In the genomic region with DNA sequence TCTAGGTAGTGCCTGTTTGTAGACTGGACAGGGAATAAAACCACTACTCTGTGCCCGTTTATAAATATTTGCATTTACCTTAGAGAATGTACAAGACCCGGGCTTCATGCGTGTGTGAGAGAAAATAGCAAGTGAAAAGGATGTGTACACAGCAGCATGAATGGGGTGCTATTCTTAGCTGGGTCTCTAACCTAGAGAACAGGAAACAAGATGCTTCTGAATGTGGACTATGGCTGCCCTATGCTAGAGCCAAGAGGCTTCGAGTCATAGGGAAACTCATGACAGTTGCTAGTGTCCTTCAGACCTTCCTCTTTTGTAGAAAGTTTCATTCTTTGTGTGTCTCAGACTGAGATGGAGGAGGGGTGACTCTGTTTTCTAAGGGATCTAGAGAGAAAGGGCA, we compare ENCODE assay signal across 9 cellular contexts. TPM values are rescaled to one million over a fixed set of nuclear protein-coding genes. Genes with fewer than 3 reads are reported as not detected.
DNase-seq lines count a peak whose midpoint lies in the region; ATAC-seq and TF ChIP-seq lines count a peak whose summit lies in the region.
"Not testable (repeated sequence)": the region's sequence is repeated elsewhere in the genome, so short reads cannot be mapped to it uniquely, and the experiment has no call there.
"Had no signal": no experiment of that assay in that cellular context is flagged by ENCODE, and none has a peak within 500 bp of the region (broad histone marks: within the 10 kb centered on the region; RNA-seq: fewer than 3 reads in every experiment).

No MANE protein-coding gene starts in this region.

- not testable (repeated sequence) for H3K4me1 Mint-ChIP-seq in activated CD4-positive, alpha-beta T cell treated with anti-CD3 and anti-CD28 coated beads for 36 hours; stimulated activated effector memory CD8-positive, alpha-beta T cell treated with anti-CD3 and anti-CD28 coated beads, Interleukin-12 subunit alpha, Interleukin-12 subunit beta, amount 100 ng/mL, for 72 hours

- not testable (repeated sequence) for H3K27ac ChIP-seq in heart right ventricle

- H3K27ac Mint-ChIP-seq in activated CD4-positive, alpha-beta T cell treated with anti-CD3 and anti-CD28 coated beads for 36 hours; stimulated activated effector memory CD8-positive, alpha-beta T cell treated with anti-CD3 and anti-CD28 coated beads, Interleukin-12 subunit alpha, Interleukin-12 subunit beta, amount 100 ng/mL, for 72 hours: not testable (repeated sequence)

- H3K4me1 ChIP-seq in heart right ventricle, result not testable (repeated sequence)

- TF ChIP-seq POLR2A in GM18505 (IDR thresholded peaks at IDR 0.05; ENCODE audit: borderline replicate concordance, extremely low read depth, insufficient read depth, insufficient read length), result not testable (repeated sequence)

- not testable (repeated sequence) for H3K9me3 Mint-ChIP-seq in activated CD4-positive, alpha-beta T cell treated with anti-CD3 and anti-CD28 coated beads for 36 hours (ENCODE audit: low read depth); stimulated activated effector memory CD8-positive, alpha-beta T cell treated with anti-CD3 and anti-CD28 coated beads, Interleukin-12 subunit alpha, Interleukin-12 subunit beta, amount 100 ng/mL, for 72 hours

- not testable (repeated sequence) for H3K4me3 Mint-ChIP-seq in activated CD4-positive, alpha-beta T cell treated with anti-CD3 and anti-CD28 coated beads for 36 hours; stimulated activated effector memory CD8-positive, alpha-beta T cell treated with anti-CD3 and anti-CD28 coated beads, Interleukin-12 subunit alpha, Interleukin-12 subunit beta, amount 100 ng/mL, for 72 hours

- CTCF ChIA-PET in activated CD4-positive, alpha-beta T cell treated with anti-CD3 and anti-CD28 coated beads for 36 hours (lab: Charles Lee), result not testable (repeated sequence)

- not testable (repeated sequence) for TF ChIP-seq CTCF in heart right ventricle (IDR thresholded peaks at IDR 0.05)

- intact Hi-C loops in activated CD4-positive, alpha-beta T cell treated with anti-CD3 and anti-CD28 coated beads for 36 hours (cut with DNase I, micrococcal nuclease); heart right ventricle (cut with DNase I): not testable (repeated sequence)

- not testable (repeated sequence) for H3K27me3 Mint-ChIP-seq in activated CD4-positive, alpha-beta T cell treated with anti-CD3 and anti-CD28 coated beads for 36 hours

- DNase-seq in activated CD4-positive, alpha-beta T cell treated with anti-CD3 and anti-CD28 coated beads for 36 hours; heart right ventricle; stimulated activated effector memory CD8-positive, alpha-beta T cell treated with anti-CD3 and anti-CD28 coated beads, Interleukin-12 subunit alpha, Interleukin-12 subunit beta, amount 100 ng/mL, for 72 hours (ENCODE audit: low spot score in 2 of 2): not testable (repeated sequence)

- peak; percentile 96 for ATAC-seq in GM18505 (IDR thresholded peaks at IDR 0.05; ENCODE audit: unreplicated experiment)
- peak; percentile 98 for ATAC-seq in GM19372 (IDR thresholded peaks at IDR 0.05; ENCODE audit: low read depth, unreplicated experiment)
- peak; percentile 95 for ATAC-seq in GM21717 (IDR thresholded peaks at IDR 0.05; ENCODE audit: unreplicated experiment)
- peak; percentile 98 for ATAC-seq in HG02970 (IDR thresholded peaks at IDR 0.05; ENCODE audit: low FRiP score, unreplicated experiment)
- ATAC-seq in HG03378 (IDR thresholded peaks at IDR 0.05; ENCODE audit: unreplicated experiment), result peak; percentile 97
- peak; percentile 86 for ATAC-seq in activated CD4-positive, alpha-beta T cell treated with anti-CD3 and anti-CD28 coated beads for 36 hours
- ATAC-seq in heart right ventricle, result peak; percentile 39 to 87 (median 76)
- ATAC-seq in stimulated activated effector memory CD8-positive, alpha-beta T cell treated with anti-CD3 and anti-CD28 coated beads, Interleukin-12 subunit alpha, Interleukin-12 subunit beta, amount 100 ng/mL, for 72 hours, result peak; percentile 93

- not testable (repeated sequence) for H3K36me3 Mint-ChIP-seq in activated CD4-positive, alpha-beta T cell treated with anti-CD3 and anti-CD28 coated beads for 36 hours (ENCODE audit: low read depth); stimulated activated effector memory CD8-positive, alpha-beta T cell treated with anti-CD3 and anti-CD28 coated beads, Interleukin-12 subunit alpha, Interleukin-12 subunit beta, amount 100 ng/mL, for 72 hours

- not testable (repeated sequence) for H3K9me3 ChIP-seq in heart right ventricle

- H3K4me3 ChIP-seq in heart right ventricle, result not testable (repeated sequence)

- 23 to 40% methylated on average over 3 of the region's 4 CpGs for WGBS in heart right ventricle, 2 donors

- not testable (repeated sequence) for H3K36me3 ChIP-seq in heart right ventricle

- POLR2A ChIA-PET in activated CD4-positive, alpha-beta T cell treated with anti-CD3 and anti-CD28 coated beads for 36 hours (lab: Charles Lee), result not testable (repeated sequence)

- H3K27me3 ChIP-seq in heart right ventricle, result not testable (repeated sequence)

RNA-seq across cellular contexts. Expression of a gene that starts 39.9 kb away (rescaled TPM):
- total RNA-seq in activated CD4-positive, alpha-beta T cell treated with anti-CD3 and anti-CD28 coated beads for 36 hours, result 10 to 100 TPM; 14.7 to 17.8 TPM
- 10 to 100 TPM in 5 of 10 donors, 1 to 10 TPM in 5; 7.6 to 13.4 (median 9.9) TPM for total RNA-seq in heart right ventricle
- 1 to 10 TPM; 3.3 to 3.4 TPM for polyA plus RNA-seq in heart right ventricle

RNA-seq across cellular contexts. Expression of a gene that starts 40.6 kb away (rescaled TPM):
- total RNA-seq in activated CD4-positive, alpha-beta T cell treated with anti-CD3 and anti-CD28 coated beads for 36 hours, result 10 to 100 TPM; 37.1 to 43.1 TPM
- 1 to 10 TPM in 1 of 10 donors, under 1 TPM in 4, not detected in 5; 0.13 to 1.1 (median 0.34) TPM for total RNA-seq in heart right ventricle
- polyA plus RNA-seq in heart right ventricle, result under 1 TPM; 0.29 to 0.66 TPM
- total RNA-seq: body of pancreas had no signal

Comparison
In these comparisons a context has a peak if more than half of its experiments do, and no peak if none do; other contexts are left out.
1. RNA of a gene that starts 40.6 kb away (total RNA-seq): 37.1 to 43.1 TPM in activated CD4-positive, alpha-beta T cell treated with anti-CD3 and anti-CD28 coated beads for 36 hours; 0.13 to 1.1 TPM in heart right ventricle; every median in the first group is over 10 times any median in the second.
2. Peak in every context shown above with its lines, with median percentiles within 50 percentile points of each other: ATAC-seq.